2 cellular contexts compared by ENCODE assay signal in the genomic region with DNA sequence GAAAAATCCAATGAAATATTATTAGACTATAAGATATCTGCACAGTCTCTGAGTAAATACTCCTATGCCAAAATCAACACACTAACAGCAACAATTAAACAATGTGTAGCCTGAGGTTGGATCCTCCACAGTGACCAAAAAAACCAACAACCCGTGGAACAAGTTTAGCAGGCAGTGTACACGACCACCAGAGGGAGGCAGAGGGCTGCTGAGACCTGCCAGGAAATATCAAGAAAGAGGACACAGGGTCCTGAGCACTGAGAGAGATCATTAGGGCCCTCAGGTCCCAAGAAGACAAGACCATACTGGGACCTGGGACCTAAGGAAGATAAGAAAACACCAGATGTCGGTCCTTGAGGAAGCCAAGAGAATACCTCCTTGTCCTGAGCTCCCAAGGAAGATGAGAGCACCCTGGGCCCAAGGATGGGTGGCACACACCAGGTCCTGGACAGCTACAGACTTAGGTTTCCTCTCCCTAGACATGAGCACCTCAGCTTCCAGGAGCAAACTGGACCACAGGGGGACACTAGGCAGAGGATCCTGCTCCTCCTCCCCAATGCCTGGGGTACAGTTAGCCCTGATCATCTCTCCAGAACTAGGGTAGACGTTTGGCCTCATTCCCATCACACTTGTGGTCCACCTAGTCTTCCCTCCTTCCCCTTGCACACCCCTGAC.
A peak's percentile ranks its signal among the peaks of the same experiment; 100 is the strongest.
TF ChIP-seq lines count a peak whose summit lies in the region.

No MANE protein-coding gene starts in this region.

TF ChIP-seq in IMR-90, 13 proteins besides CTCF, POLR2A, EP300 and RAD21:
- TF ChIP-seq, protein P1, sequence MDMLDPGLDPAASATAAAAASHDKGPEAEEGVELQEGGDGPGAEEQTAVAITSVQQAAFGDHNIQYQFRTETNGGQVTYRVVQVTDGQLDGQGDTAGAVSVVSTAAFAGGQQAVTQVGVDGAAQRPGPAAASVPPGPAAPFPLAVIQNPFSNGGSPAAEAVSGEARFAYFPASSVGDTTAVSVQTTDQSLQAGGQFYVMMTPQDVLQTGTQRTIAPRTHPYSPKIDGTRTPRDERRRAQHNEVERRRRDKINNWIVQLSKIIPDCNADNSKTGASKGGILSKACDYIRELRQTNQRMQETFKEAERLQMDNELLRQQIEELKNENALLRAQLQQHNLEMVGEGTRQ (IDR thresholded peaks at IDR 0.05; ENCODE audit: low read depth, low read length) = no peak
- TF ChIP-seq RCOR1 (IDR thresholded peaks at IDR 0.05; ENCODE audit: insufficient replicate concordance, low read length) = no peak
- no peak for TF ChIP-seq SMC3 (IDR thresholded peaks at IDR 0.05; ENCODE audit: low read depth, low read length)
- no peak for TF ChIP-seq CEBPB (IDR thresholded peaks at IDR 0.05; ENCODE audit: low read depth, low read length)
- no peak for TF ChIP-seq MAFK (IDR thresholded peaks at IDR 0.05; ENCODE audit: low read depth, low read length)
- TF ChIP-seq RFX5 (IDR thresholded peaks at IDR 0.05; ENCODE audit: low read depth, low read length) = no peak
- TF ChIP-seq MXI1 (IDR thresholded peaks at IDR 0.05; ENCODE audit: borderline replicate concordance, low read depth, low read length) = no peak
- TF ChIP-seq FOS (IDR thresholded peaks at IDR 0.05; ENCODE audit: low read depth, low read length) = no peak
- TF ChIP-seq, protein P2, sequence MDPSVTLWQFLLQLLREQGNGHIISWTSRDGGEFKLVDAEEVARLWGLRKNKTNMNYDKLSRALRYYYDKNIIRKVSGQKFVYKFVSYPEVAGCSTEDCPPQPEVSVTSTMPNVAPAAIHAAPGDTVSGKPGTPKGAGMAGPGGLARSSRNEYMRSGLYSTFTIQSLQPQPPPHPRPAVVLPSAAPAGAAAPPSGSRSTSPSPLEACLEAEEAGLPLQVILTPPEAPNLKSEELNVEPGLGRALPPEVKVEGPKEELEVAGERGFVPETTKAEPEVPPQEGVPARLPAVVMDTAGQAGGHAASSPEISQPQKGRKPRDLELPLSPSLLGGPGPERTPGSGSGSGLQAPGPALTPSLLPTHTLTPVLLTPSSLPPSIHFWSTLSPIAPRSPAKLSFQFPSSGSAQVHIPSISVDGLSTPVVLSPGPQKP (IDR thresholded peaks at IDR 0.05; ENCODE audit: borderline replicate concordance, low read depth, low read length) = no peak
- TF ChIP-seq CHD1 (IDR thresholded peaks at IDR 0.05; ENCODE audit: low read depth, low read length) = no peak
- TF ChIP-seq NFE2L2 (IDR thresholded peaks at IDR 0.05; ENCODE audit: low read depth, low read length) = no peak
- TF ChIP-seq BHLHE40 (IDR thresholded peaks at IDR 0.05; ENCODE audit: low read depth, low read length) = no peak
- no peak for TF ChIP-seq MAZ (IDR thresholded peaks at IDR 0.05; ENCODE audit: borderline replicate concordance, low read depth, low read length)
TF ChIP-seq in IMR-90: peak in this region for 0.

TF ChIP-seq in K562, 482 proteins besides CTCF, POLR2A, EP300 and RAD21 (continues in another document):
- no peak for TF ChIP-seq NFIX (CRISPR knock-in tag; IDR thresholded peaks at IDR 0.05; ENCODE audit: low read depth)
- TF ChIP-seq, protein P3, sequence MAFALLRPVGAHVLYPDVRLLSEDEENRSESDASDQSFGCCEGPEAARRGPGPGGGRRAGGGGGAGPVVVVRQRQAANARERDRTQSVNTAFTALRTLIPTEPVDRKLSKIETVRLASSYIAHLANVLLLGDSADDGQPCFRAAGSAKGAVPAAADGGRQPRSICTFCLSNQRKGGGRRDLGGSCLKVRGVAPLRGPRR (CRISPR knock-in tag; IDR thresholded peaks at IDR 0.05) = no peak
- TF ChIP-seq POU5F1 (IDR thresholded peaks at IDR 0.05; ENCODE audit: borderline replicate concordance, low read depth, low read length, partially characterized antibody) = no peak
- TF ChIP-seq MYC (IDR thresholded peaks at IDR 0.05; ENCODE audit: low read depth, low read length) = peak; percentile 44; the same call in 1 of the 2 replicates
- TF ChIP-seq MYC (CRISPR knock-in tag; IDR thresholded peaks at IDR 0.05; ENCODE audit: borderline replicate concordance, low read depth) = peak; percentile 76; the same call in 1 of the 2 replicates
- no peak for TF ChIP-seq ZNF561 (CRISPR knock-in tag; conservative IDR thresholded peaks at IDR 0.05)
- TF ChIP-seq CTBP1 (IDR thresholded peaks at IDR 0.05; ENCODE audit: borderline replicate concordance) = 0 out of 2 replicates have a peak, but pooled peaks have one; percentile 16
- no peak for TF ChIP-seq HNRNPL (IDR thresholded peaks at IDR 0.05; ENCODE audit: low read depth, low read length)
- TF ChIP-seq, protein P4, sequence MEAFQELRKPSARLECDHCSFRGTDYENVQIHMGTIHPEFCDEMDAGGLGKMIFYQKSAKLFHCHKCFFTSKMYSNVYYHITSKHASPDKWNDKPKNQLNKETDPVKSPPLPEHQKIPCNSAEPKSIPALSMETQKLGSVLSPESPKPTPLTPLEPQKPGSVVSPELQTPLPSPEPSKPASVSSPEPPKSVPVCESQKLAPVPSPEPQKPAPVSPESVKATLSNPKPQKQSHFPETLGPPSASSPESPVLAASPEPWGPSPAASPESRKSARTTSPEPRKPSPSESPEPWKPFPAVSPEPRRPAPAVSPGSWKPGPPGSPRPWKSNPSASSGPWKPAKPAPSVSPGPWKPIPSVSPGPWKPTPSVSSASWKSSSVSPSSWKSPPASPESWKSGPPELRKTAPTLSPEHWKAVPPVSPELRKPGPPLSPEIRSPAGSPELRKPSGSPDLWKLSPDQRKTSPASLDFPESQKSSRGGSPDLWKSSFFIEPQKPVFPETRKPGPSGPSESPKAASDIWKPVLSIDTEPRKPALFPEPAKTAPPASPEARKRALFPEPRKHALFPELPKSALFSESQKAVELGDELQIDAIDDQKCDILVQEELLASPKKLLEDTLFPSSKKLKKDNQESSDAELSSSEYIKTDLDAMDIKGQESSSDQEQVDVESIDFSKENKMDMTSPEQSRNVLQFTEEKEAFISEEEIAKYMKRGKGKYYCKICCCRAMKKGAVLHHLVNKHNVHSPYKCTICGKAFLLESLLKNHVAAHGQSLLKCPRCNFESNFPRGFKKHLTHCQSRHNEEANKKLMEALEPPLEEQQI (IDR thresholded peaks at IDR 0.05) = no peak
- no peak for TF ChIP-seq GATAD2A (IDR thresholded peaks at IDR 0.05)
- peak; percentile 85; the same call in 1 of the 2 replicates for TF ChIP-seq ZNF263 (CRISPR knock-in tag; IDR thresholded peaks at IDR 0.05; ENCODE audit: borderline replicate concordance)
- 0 out of 2 replicates have a peak, but pooled peaks have one; percentile 22 for TF ChIP-seq POLR2G (IDR thresholded peaks at IDR 0.05; ENCODE audit: low read depth, low read length)
- TF ChIP-seq, protein P5, sequence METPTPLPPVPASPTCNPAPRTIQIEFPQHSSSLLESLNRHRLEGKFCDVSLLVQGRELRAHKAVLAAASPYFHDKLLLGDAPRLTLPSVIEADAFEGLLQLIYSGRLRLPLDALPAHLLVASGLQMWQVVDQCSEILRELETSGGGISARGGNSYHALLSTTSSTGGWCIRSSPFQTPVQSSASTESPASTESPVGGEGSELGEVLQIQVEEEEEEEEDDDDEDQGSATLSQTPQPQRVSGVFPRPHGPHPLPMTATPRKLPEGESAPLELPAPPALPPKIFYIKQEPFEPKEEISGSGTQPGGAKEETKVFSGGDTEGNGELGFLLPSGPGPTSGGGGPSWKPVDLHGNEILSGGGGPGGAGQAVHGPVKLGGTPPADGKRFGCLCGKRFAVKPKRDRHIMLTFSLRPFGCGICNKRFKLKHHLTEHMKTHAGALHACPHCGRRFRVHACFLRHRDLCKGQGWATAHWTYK (CRISPR knock-in tag; IDR thresholded peaks at IDR 0.05) = 0 out of 2 replicates have a peak, but pooled peaks have one; percentile 73
- TF ChIP-seq, protein P6, sequence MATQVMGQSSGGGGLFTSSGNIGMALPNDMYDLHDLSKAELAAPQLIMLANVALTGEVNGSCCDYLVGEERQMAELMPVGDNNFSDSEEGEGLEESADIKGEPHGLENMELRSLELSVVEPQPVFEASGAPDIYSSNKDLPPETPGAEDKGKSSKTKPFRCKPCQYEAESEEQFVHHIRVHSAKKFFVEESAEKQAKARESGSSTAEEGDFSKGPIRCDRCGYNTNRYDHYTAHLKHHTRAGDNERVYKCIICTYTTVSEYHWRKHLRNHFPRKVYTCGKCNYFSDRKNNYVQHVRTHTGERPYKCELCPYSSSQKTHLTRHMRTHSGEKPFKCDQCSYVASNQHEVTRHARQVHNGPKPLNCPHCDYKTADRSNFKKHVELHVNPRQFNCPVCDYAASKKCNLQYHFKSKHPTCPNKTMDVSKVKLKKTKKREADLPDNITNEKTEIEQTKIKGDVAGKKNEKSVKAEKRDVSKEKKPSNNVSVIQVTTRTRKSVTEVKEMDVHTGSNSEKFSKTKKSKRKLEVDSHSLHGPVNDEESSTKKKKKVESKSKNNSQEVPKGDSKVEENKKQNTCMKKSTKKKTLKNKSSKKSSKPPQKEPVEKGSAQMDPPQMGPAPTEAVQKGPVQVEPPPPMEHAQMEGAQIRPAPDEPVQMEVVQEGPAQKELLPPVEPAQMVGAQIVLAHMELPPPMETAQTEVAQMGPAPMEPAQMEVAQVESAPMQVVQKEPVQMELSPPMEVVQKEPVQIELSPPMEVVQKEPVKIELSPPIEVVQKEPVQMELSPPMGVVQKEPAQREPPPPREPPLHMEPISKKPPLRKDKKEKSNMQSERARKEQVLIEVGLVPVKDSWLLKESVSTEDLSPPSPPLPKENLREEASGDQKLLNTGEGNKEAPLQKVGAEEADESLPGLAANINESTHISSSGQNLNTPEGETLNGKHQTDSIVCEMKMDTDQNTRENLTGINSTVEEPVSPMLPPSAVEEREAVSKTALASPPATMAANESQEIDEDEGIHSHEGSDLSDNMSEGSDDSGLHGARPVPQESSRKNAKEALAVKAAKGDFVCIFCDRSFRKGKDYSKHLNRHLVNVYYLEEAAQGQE (CRISPR knock-in tag; IDR thresholded peaks at IDR 0.05; ENCODE audit: low read depth) = no peak
- 0 out of 2 replicates have a peak, but pooled peaks have one; percentile 32 for TF ChIP-seq RBFOX2 (IDR thresholded peaks at IDR 0.05; ENCODE audit: low read depth, low read length)
- peak; percentile 14; the same call in 1 of the 2 replicates for TF ChIP-seq STAG1 (CRISPR knock-in tag; IDR thresholded peaks at IDR 0.05; ENCODE audit: borderline replicate concordance)
- TF ChIP-seq, protein P7, sequence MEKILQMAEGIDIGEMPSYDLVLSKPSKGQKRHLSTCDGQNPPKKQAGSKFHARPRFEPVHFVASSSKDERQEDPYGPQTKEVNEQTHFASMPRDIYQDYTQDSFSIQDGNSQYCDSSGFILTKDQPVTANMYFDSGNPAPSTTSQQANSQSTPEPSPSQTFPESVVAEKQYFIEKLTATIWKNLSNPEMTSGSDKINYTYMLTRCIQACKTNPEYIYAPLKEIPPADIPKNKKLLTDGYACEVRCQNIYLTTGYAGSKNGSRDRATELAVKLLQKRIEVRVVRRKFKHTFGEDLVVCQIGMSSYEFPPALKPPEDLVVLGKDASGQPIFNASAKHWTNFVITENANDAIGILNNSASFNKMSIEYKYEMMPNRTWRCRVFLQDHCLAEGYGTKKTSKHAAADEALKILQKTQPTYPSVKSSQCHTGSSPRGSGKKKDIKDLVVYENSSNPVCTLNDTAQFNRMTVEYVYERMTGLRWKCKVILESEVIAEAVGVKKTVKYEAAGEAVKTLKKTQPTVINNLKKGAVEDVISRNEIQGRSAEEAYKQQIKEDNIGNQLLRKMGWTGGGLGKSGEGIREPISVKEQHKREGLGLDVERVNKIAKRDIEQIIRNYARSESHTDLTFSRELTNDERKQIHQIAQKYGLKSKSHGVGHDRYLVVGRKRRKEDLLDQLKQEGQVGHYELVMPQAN (IDR thresholded peaks at IDR 0.05; ENCODE audit: borderline replicate concordance) = 0 out of 2 replicates have a peak, but pooled peaks have one; percentile 24
- TF ChIP-seq ELF2 (CRISPR knock-in tag; IDR thresholded peaks at IDR 0.05) = no peak
- TF ChIP-seq ZNF124 (CRISPR knock-in tag; IDR thresholded peaks at IDR 0.05) = no peak
- no peak for TF ChIP-seq GABPA (tag; conservative IDR thresholded peaks at IDR 0.05; ENCODE audit: low read depth)
- TF ChIP-seq, protein P8, sequence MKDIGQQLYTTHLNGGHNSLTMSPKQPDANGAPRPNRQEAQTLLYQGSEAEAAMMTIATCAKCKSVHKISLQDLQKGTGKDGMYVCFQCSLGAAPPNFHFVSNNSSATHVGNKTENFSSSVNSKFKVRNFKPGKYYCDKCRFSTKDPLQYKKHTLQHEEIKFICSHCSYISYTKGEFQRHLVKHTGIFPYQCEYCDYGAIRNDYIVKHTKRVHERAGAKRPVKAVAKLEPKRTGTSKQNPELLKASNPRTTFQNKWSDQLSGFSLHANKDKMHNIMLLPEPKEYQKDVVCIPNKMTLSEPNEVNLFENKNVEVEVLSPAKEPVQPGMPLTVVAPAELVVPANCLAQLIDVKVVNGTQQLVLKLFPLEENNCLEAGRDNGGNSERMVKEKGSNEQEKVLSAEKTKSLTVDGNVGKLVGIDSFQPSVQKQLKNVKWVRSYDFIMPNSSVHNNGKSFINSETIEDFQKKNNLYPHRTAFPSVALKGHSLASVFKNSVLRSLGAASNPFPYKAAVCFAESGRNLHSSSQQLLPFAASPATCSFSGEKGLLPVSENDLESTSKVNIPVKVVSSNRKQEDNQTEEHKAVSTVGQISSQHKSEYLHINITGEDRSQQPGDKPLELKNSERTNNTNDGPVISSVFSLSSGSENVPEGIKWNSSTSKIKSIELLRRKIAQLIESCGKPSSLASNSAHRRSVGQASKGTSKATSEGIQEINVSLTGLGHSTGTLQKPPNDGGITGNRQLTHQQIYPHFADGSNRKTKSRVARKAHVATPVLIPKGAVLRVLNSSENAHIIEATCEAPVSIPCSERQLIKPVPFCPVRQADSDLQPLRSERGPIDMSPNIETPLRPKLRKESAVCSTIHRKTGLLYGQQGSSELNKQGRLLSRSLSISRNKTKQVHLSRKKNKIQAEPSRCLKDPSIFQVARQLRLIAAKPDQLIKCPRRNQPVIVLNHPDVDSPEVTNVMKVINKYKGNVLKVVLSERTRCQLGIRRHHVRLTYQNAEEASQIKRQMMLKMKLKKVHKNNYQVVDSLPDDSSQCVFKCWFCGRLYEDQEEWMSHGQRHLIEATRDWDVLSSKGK (CRISPR knock-in tag; IDR thresholded peaks at IDR 0.05) = no peak
- no peak for TF ChIP-seq RBM14 (IDR thresholded peaks at IDR 0.05; ENCODE audit: borderline replicate concordance, insufficient read depth, low read depth, low read length)
- TF ChIP-seq HDGF (IDR thresholded peaks at IDR 0.05) = peak; percentile 75; the same call in 1 of the 2 replicates
- TF ChIP-seq MEF2D (tag; conservative IDR thresholded peaks at IDR 0.05; ENCODE audit: low read depth) = 0 out of 2 replicates have a peak, but pooled peaks have one; percentile 33
- no peak for TF ChIP-seq TEAD4 (IDR thresholded peaks at IDR 0.05; ENCODE audit: low read length)
- no peak for TF ChIP-seq TEAD4 (CRISPR knock-in tag; IDR thresholded peaks at IDR 0.05; ENCODE audit: borderline replicate concordance)
- no peak for TF ChIP-seq SMARCA4 (IDR thresholded peaks at IDR 0.05)
- TF ChIP-seq CREB1 (IDR thresholded peaks at IDR 0.05) = no peak
- TF ChIP-seq CREB1 (CRISPR knock-in tag; IDR thresholded peaks at IDR 0.05) = no peak
- no peak for TF ChIP-seq ZNF311 (CRISPR knock-in tag; IDR thresholded peaks at IDR 0.05)
